In genomic region chr5:133390416-133391155, GRCh38 we compare ENCODE assay signal across 20 cellular contexts.
A peak's percentile ranks its signal among the peaks of the same experiment; 100 is the strongest.
DNase-seq lines count a peak whose midpoint lies in the region; ATAC-seq and TF ChIP-seq lines count a peak whose summit lies in the region.
"Had no signal": no experiment of that assay in that cellular context is flagged by ENCODE, and none has a peak within 500 bp of the region (broad histone marks: within the 10 kb centered on the region; RNA-seq: fewer than 3 reads in every experiment).

No MANE protein-coding gene starts in this region.

- no peaks in the 10 kb centered on the region for H3K4me1 ChIP-seq in suprapubic skin

- no peak overlapping the region for H3K27ac ChIP-seq in suprapubic skin
- H3K27ac ChIP-seq: HL-60 had no signal

- no peak for TF ChIP-seq CTCF in suprapubic skin (IDR thresholded peaks at IDR 0.05)

- intact Hi-C loops in activated CD4-positive, alpha-beta memory T cell treated with anti-CD3 and anti-CD28 coated beads for 36 hours (cut with micrococcal nuclease), result no loop called here

- no peaks in the 10 kb centered on the region for H3K9me3 ChIP-seq in suprapubic skin

- H3K36me3 ChIP-seq in suprapubic skin, result no peaks in the 10 kb centered on the region

- H3K27me3 ChIP-seq in suprapubic skin, result no peaks in the 10 kb centered on the region

- H3K4me3 Mint-ChIP-seq in activated CD4-positive, alpha-beta memory T cell treated with anti-CD3 and anti-CD28 coated beads, Interleukin-2, amount 10 ng/mL, durations not matched to agents 7 days and 5 days, result no peak overlapping the region
- no peak overlapping the region for H3K4me3 Mint-ChIP-seq in activated CD4-positive, alpha-beta memory T cell treated with anti-CD3 and anti-CD28 coated beads for 36 hours
- H3K4me3 Mint-ChIP-seq in activated CD8-positive, alpha-beta memory T cell treated with anti-CD3 and anti-CD28 coated beads, Interleukin-2, amount 10 ng/mL, durations not matched to agents 7 days and 5 days, result no peak overlapping the region

- H3K4me1 Mint-ChIP-seq in activated CD4-positive, alpha-beta memory T cell treated with anti-CD3 and anti-CD28 coated beads, Interleukin-2, amount 10 ng/mL, durations not matched to agents 7 days and 5 days, result no peaks in the 10 kb centered on the region
- H3K4me1 Mint-ChIP-seq in activated CD4-positive, alpha-beta memory T cell treated with anti-CD3 and anti-CD28 coated beads for 36 hours (ENCODE audit: low read depth), result peaks cover 5% of the 10 kb centered on the region
- no peaks in the 10 kb centered on the region for H3K4me1 Mint-ChIP-seq in activated CD8-positive, alpha-beta memory T cell treated with anti-CD3 and anti-CD28 coated beads, Interleukin-2, amount 10 ng/mL, durations not matched to agents 7 days and 5 days

- no peak overlapping the region for H3K4me3 ChIP-seq in suprapubic skin

- peaks cover 27% of the 10 kb centered on the region for H3K27me3 Mint-ChIP-seq in activated CD4-positive, alpha-beta memory T cell treated with anti-CD3 and anti-CD28 coated beads, Interleukin-2, amount 10 ng/mL, durations not matched to agents 7 days and 5 days
- H3K27me3 Mint-ChIP-seq in activated CD4-positive, alpha-beta memory T cell treated with anti-CD3 and anti-CD28 coated beads for 36 hours, result peaks cover 8% of the 10 kb centered on the region
- peaks cover 26% of the 10 kb centered on the region for H3K27me3 Mint-ChIP-seq in activated CD8-positive, alpha-beta memory T cell treated with anti-CD3 and anti-CD28 coated beads, Interleukin-2, amount 10 ng/mL, durations not matched to agents 7 days and 5 days

- DNase-seq in activated CD4-positive, alpha-beta memory T cell treated with anti-CD3 and anti-CD28 coated beads, Interleukin-2, amount 10 ng/mL, durations not matched to agents 7 days and 5 days, result peak; percentile 10
- DNase-seq in activated CD4-positive, alpha-beta memory T cell treated with anti-CD3 and anti-CD28 coated beads for 36 hours, result no peak
- peak; percentile 32 for DNase-seq in activated CD8-positive, alpha-beta memory T cell treated with anti-CD3 and anti-CD28 coated beads, Interleukin-2, amount 10 ng/mL, durations not matched to agents 7 days and 5 days
- DNase-seq in left kidney (ENCODE audit: low read depth, low spot score) (peak; percentile 50), suprapubic skin (ENCODE audit: low spot score in 2 of 2) (peak; percentile 17 to 37), NCI-H128 (lab: John Stamatoyannopoulos, UW; ENCODE audit: unreplicated experiment) (no peak), NCI-H345 (lab: John Stamatoyannopoulos, UW) (no peak)
- DNase-seq: Calu3, DMS79 treated with DMSO at 0.1 percent for 48 hours, GF-D8, NCI-H1048, NCI-H1417 treated with DMSO at 0.1 percent for 48 hours, NCI-H187 treated with DMSO at 0.1 percent for 48 hours, NCI-H2107, NCI-H446, NCI-H524 treated with DMSO at 0.1 percent for 48 hours, NCI-H774 had no signal

- POLR2A ChIA-PET in activated CD4-positive, alpha-beta memory T cell treated with anti-CD3 and anti-CD28 coated beads, Interleukin-2, amount 10 ng/mL, durations not matched to agents 7 days and 5 days (lab: Charles Lee), result no interaction called here
- POLR2A ChIA-PET in activated CD4-positive, alpha-beta memory T cell treated with anti-CD3 and anti-CD28 coated beads for 36 hours (lab: Charles Lee), result no interaction called here

- no peak overlapping the region for H3K27ac Mint-ChIP-seq in activated CD4-positive, alpha-beta memory T cell treated with anti-CD3 and anti-CD28 coated beads, Interleukin-2, amount 10 ng/mL, durations not matched to agents 7 days and 5 days
- H3K27ac Mint-ChIP-seq in activated CD4-positive, alpha-beta memory T cell treated with anti-CD3 and anti-CD28 coated beads for 36 hours, result no peak overlapping the region
- H3K27ac Mint-ChIP-seq in activated CD8-positive, alpha-beta memory T cell treated with anti-CD3 and anti-CD28 coated beads, Interleukin-2, amount 10 ng/mL, durations not matched to agents 7 days and 5 days, result no peak overlapping the region

- TF ChIP-seq EP300 in suprapubic skin (IDR thresholded peaks at IDR 0.05), result no peak

- 94% methylated on average over 6 of the region's 6 CpGs for WGBS in suprapubic skin

- no peaks in the 10 kb centered on the region for H3K9me3 Mint-ChIP-seq in activated CD4-positive, alpha-beta memory T cell treated with anti-CD3 and anti-CD28 coated beads, Interleukin-2, amount 10 ng/mL, durations not matched to agents 7 days and 5 days
- H3K9me3 Mint-ChIP-seq in activated CD4-positive, alpha-beta memory T cell treated with anti-CD3 and anti-CD28 coated beads for 36 hours, result no peaks in the 10 kb centered on the region
- H3K9me3 Mint-ChIP-seq in activated CD8-positive, alpha-beta memory T cell treated with anti-CD3 and anti-CD28 coated beads, Interleukin-2, amount 10 ng/mL, durations not matched to agents 7 days and 5 days (ENCODE audit: low read depth), result no peaks in the 10 kb centered on the region

- TF ChIP-seq POLR2A in suprapubic skin (IDR thresholded peaks at IDR 0.05), result no peak

- CTCF ChIA-PET in activated CD4-positive, alpha-beta memory T cell treated with anti-CD3 and anti-CD28 coated beads, Interleukin-2, amount 10 ng/mL, durations not matched to agents 7 days and 5 days (lab: Charles Lee), result no interaction called here
- CTCF ChIA-PET in activated CD4-positive, alpha-beta memory T cell treated with anti-CD3 and anti-CD28 coated beads for 36 hours (lab: Charles Lee), result no interaction called here
- CTCF ChIA-PET in activated CD8-positive, alpha-beta memory T cell treated with anti-CD3 and anti-CD28 coated beads, Interleukin-2, amount 10 ng/mL, durations not matched to agents 7 days and 5 days (lab: Charles Lee), result no interaction called here

- no peak for ATAC-seq in activated CD8-positive, alpha-beta memory T cell treated with anti-CD3 and anti-CD28 coated beads, Interleukin-2, amount 10 ng/mL, durations not matched to agents 7 days and 5 days
- no peak for ATAC-seq in HG03457 (IDR thresholded peaks at IDR 0.05; ENCODE audit: unreplicated experiment)
- ATAC-seq: HCT116 had no signal

- H3K36me3 Mint-ChIP-seq in activated CD4-positive, alpha-beta memory T cell treated with anti-CD3 and anti-CD28 coated beads, Interleukin-2, amount 10 ng/mL, durations not matched to agents 7 days and 5 days (ENCODE audit: low read depth), result no peaks in the 10 kb centered on the region
- H3K36me3 Mint-ChIP-seq in activated CD4-positive, alpha-beta memory T cell treated with anti-CD3 and anti-CD28 coated beads for 36 hours, result no peaks in the 10 kb centered on the region
- H3K36me3 Mint-ChIP-seq in activated CD8-positive, alpha-beta memory T cell treated with anti-CD3 and anti-CD28 coated beads, Interleukin-2, amount 10 ng/mL, durations not matched to agents 7 days and 5 days, result no peaks in the 10 kb centered on the region

Comparison
In these comparisons a context has a peak if more than half of its experiments do, and no peak if none do; other contexts are left out.
1. DNase-seq: peak in activated CD4-positive, alpha-beta memory T cell treated with anti-CD3 and anti-CD28 coated beads, Interleukin-2, amount 10 ng/mL, durations not matched to agents 7 days and 5 days (single experiment), activated CD8-positive, alpha-beta memory T cell treated with anti-CD3 and anti-CD28 coated beads, Interleukin-2, amount 10 ng/mL, durations not matched to agents 7 days and 5 days (single experiment), left kidney (single experiment) and suprapubic skin (2 of 2); none in activated CD4-positive, alpha-beta memory T cell treated with anti-CD3 and anti-CD28 coated beads for 36 hours (single experiment), NCI-H128 (single experiment) and NCI-H345 (single experiment).